Comparison of ENCODE assay signal across 8 cellular contexts in genomic region chr19:16330368-16330801, GRCh38. TPM values are rescaled to one million over a fixed set of nuclear protein-coding genes. Genes with fewer than 3 reads are reported as not detected.
DNase-seq lines count a peak whose midpoint lies in the region; ATAC-seq and TF ChIP-seq lines count a peak whose summit lies in the region.

No MANE protein-coding gene starts in this region.

- ATAC-seq in HG02759 (IDR thresholded peaks at IDR 0.05; ENCODE audit: unreplicated experiment) (peak; percentile 64), left colon (peak; percentile 82)

- peaks cover 29 to 47% of the 10 kb centered on the region in 2 donors for H3K36me3 Mint-ChIP-seq in CD14-positive monocyte

- no peak for TF ChIP-seq CTCF in CD14-positive monocyte (IDR thresholded peaks at IDR 0.05)

- DNase-seq in CD14-positive monocyte (ENCODE audit: low spot score) (peak; percentile 96), T-helper 2 cell (peak; percentile 76 to 98 (median 92)), amniotic epithelial cell (ENCODE audit: low read depth) (peak; percentile 87), left colon (peak; percentile 67 to 75), OCI-M2 (lab: John Stamatoyannopoulos, UW; ENCODE audit: unreplicated experiment) (no peak), NCI-H187 (lab: John Stamatoyannopoulos, UW) (no peak)
- peak; percentile 90 for DNase-seq in stimulated activated CD8-positive, alpha-beta memory T cell treated with anti-CD3 and anti-CD28 coated beads, Interleukin-4, amount 100 ng/mL, for 24 hours (ENCODE audit: low read depth)

- peaks cover 0 to 2% (median 0%) of the 10 kb centered on the region in 3 donors for H3K27me3 Mint-ChIP-seq in CD14-positive monocyte (ENCODE audit: low read depth in 3 of 3)

- peaks cover 0 to 8% (median 0%) of the 10 kb centered on the region in 7 donors for H3K9me3 Mint-ChIP-seq in CD14-positive monocyte

- H3K4me1 Mint-ChIP-seq in CD14-positive monocyte: peaks cover 50% of the 10 kb centered on the region

- peak overlapping the region; percentile 95 to 99 (median 98) for H3K27ac Mint-ChIP-seq in CD14-positive monocyte

- H3K4me3 Mint-ChIP-seq in CD14-positive monocyte: peak overlapping the region; percentile 34 to 65

- intact Hi-C loops in CD14-positive monocyte (cut with micrococcal nuclease) (loop anchor here in 1 of 2 donors (2.0 kb wide), 1 partner anchor 38 kb away; no protein-coding TSS in a partner anchor), left colon (cut with DNase I, micrococcal nuclease) (no loop called here)

RNA-seq across cellular contexts. Expression of gene KLF2, which starts 5.8 kb away (rescaled TPM):
- polyA plus RNA-seq in CD14-positive monocyte: 10 to 100 TPM; 34.0 to 51.4 TPM
- 10 to 100 TPM; 28.2 to 29.4 TPM for total RNA-seq in left colon

Comparison
In these comparisons a context has a peak if more than half of its experiments do, and no peak if none do; other contexts are left out.
1. DNase-seq: peak in CD14-positive monocyte (single experiment), T-helper 2 cell (5 of 5), amniotic epithelial cell (single experiment), left colon (2 of 2) and stimulated activated CD8-positive, alpha-beta memory T cell treated with anti-CD3 and anti-CD28 coated beads, Interleukin-4, amount 100 ng/mL, for 24 hours (single experiment); none in OCI-M2 (single experiment) and NCI-H187 (0 of 2).